In genomic region chr10:119281581-119282071, GRCh38 we compare ENCODE assay signal across 2 cellular contexts.
TF ChIP-seq lines count a peak whose summit lies in the region.

No MANE protein-coding gene starts in this region.

TF ChIP-seq in SK-N-SH, 30 proteins besides CTCF, POLR2A, EP300 and RAD21 (continued from another document):
- peak; percentile 38; the same call in 1 of the 2 replicates for TF ChIP-seq RXRA (IDR thresholded peaks at IDR 0.05; ENCODE audit: borderline replicate concordance, low read depth)
- TF ChIP-seq NFIC (IDR thresholded peaks at IDR 0.05; ENCODE audit: borderline replicate concordance): peak; percentile 91
- no peak for TF ChIP-seq EZH2phosphoT487 (IDR thresholded peaks at IDR 0.05; ENCODE audit: borderline replicate concordance, low read depth)
- TF ChIP-seq MXI1 (IDR thresholded peaks at IDR 0.05; ENCODE audit: low read depth, low read length): no peak
- TF ChIP-seq FOSL2 (IDR thresholded peaks at IDR 0.05; ENCODE audit: borderline replicate concordance, low read depth): no peak
- TF ChIP-seq RCOR1 (IDR thresholded peaks at IDR 0.05; ENCODE audit: low read length): peak; percentile 68

TF ChIP-seq in WTC11, 78 proteins besides CTCF, POLR2A, EP300 and RAD21 (continued from another document):
- TF ChIP-seq ZBTB43 (CRISPR knock-in tag; IDR thresholded peaks at IDR 0.05): no peak
- TF ChIP-seq, protein P1, sequence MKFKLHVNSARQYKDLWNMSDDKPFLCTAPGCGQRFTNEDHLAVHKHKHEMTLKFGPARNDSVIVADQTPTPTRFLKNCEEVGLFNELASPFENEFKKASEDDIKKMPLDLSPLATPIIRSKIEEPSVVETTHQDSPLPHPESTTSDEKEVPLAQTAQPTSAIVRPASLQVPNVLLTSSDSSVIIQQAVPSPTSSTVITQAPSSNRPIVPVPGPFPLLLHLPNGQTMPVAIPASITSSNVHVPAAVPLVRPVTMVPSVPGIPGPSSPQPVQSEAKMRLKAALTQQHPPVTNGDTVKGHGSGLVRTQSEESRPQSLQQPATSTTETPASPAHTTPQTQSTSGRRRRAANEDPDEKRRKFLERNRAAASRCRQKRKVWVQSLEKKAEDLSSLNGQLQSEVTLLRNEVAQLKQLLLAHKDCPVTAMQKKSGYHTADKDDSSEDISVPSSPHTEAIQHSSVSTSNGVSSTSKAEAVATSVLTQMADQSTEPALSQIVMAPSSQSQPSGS (CRISPR knock-in tag; IDR thresholded peaks at IDR 0.05; ENCODE audit: borderline replicate concordance, low read depth): no peak
- no peak for TF ChIP-seq ZNF396 (CRISPR knock-in tag; IDR thresholded peaks at IDR 0.05; ENCODE audit: borderline replicate concordance)
- TF ChIP-seq FOXP1 (CRISPR knock-in tag; IDR thresholded peaks at IDR 0.05; ENCODE audit: borderline replicate concordance): no peak
- TF ChIP-seq NR1H2 (CRISPR knock-in tag; IDR thresholded peaks at IDR 0.05): no peak
- no peak for TF ChIP-seq FOXJ3 (CRISPR knock-in tag; IDR thresholded peaks at IDR 0.05; ENCODE audit: borderline replicate concordance)
- TF ChIP-seq RORB (CRISPR knock-in tag; IDR thresholded peaks at IDR 0.05): no peak
- no peak for TF ChIP-seq NFATC4 (CRISPR knock-in tag; IDR thresholded peaks at IDR 0.05)
- no peak for TF ChIP-seq FOXP4 (CRISPR knock-in tag; IDR thresholded peaks at IDR 0.05)
- no peak for TF ChIP-seq ZNF219 (CRISPR knock-in tag; IDR thresholded peaks at IDR 0.05; ENCODE audit: borderline replicate concordance)
- no peak for TF ChIP-seq HMGA2 (CRISPR knock-in tag; IDR thresholded peaks at IDR 0.05)
- TF ChIP-seq, protein P2, sequence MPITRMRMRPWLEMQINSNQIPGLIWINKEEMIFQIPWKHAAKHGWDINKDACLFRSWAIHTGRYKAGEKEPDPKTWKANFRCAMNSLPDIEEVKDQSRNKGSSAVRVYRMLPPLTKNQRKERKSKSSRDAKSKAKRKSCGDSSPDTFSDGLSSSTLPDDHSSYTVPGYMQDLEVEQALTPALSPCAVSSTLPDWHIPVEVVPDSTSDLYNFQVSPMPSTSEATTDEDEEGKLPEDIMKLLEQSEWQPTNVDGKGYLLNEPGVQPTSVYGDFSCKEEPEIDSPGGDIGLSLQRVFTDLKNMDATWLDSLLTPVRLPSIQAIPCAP (CRISPR knock-in tag; IDR thresholded peaks at IDR 0.05): no peak
- no peak for TF ChIP-seq ZNF532 (CRISPR knock-in tag; IDR thresholded peaks at IDR 0.05; ENCODE audit: borderline replicate concordance)
TF ChIP-seq in WTC11: peak in this region for 0.
